In genomic region chr1:66351474-66351873, GRCh38 we compare ENCODE assay signal across 9 cellular contexts.
DNase-seq lines count a peak whose midpoint lies in the region; ATAC-seq, FAIRE-seq and TF ChIP-seq lines count a peak whose summit lies in the region.
"Had no signal": no experiment of that assay in that cellular context is flagged by ENCODE, and none has a peak within 500 bp of the region (broad histone marks: within the 10 kb centered on the region; RNA-seq: fewer than 3 reads in every experiment).

No MANE protein-coding gene starts in this region.

- CTCF ChIA-PET in HepG2 (lab: Yijun Ruan, JAX; ENCODE audit: low intra/inter-chr PET ratio, low total read pairs) = no interaction called here

- no peaks in the 10 kb centered on the region for H4K20me1 ChIP-seq in HepG2 (ENCODE audit: insufficient read depth, low read length)

- H2AFZ ChIP-seq in HepG2 (ENCODE audit: low read length) = no peak overlapping the region

- H3K9ac ChIP-seq in HepG2 (ENCODE audit: insufficient read depth, low read depth, low read length) (no peak overlapping the region), HUES6 (ENCODE audit: low read length) (no peak overlapping the region)

- in situ Hi-C loops in HepG2 (cut with HindIII; ENCODE audit: extremely low pct_ligation_motif_present, low pct_unique_long_range_greater_than_20kb) = no loop called here

- TF ChIP-seq EP300 in HepG2 (IDR thresholded peaks at IDR 0.05; ENCODE audit: low read depth in 2 of 2, low read length in 2 of 2) = no peak
- TF ChIP-seq EP300 in HepG2 (CRISPR knock-in tag; IDR thresholded peaks at IDR 0.05; ENCODE audit: borderline replicate concordance) = no peak
- no peak for TF ChIP-seq EP300 in esophagus muscularis mucosa (IDR thresholded peaks at IDR 0.05)

- H3K4me3 ChIP-seq in right lobe of liver (no peak overlapping the region), HepG2 (replicated peaks in 1 of 3; ENCODE audit: insufficient read depth in 1 of 3, low read depth in 2 of 3, low read length in 3 of 3) (no peak overlapping the region), HUES6 (ENCODE audit: low read depth, low read length) (no peak overlapping the region), esophagus muscularis mucosa (no peak overlapping the region), upper lobe of right lung (no peak overlapping the region)

- FAIRE-seq in HepG2 (lab: Jason Lieb, UNC) = no peak

- no peak for TF ChIP-seq CTCF in right lobe of liver (IDR thresholded peaks at IDR 0.05)
- no peak for TF ChIP-seq CTCF in HepG2 (CRISPR knock-in tag; IDR thresholded peaks at IDR 0.05)
- no peak for TF ChIP-seq CTCF in esophagus muscularis mucosa (IDR thresholded peaks at IDR 0.05)
- no peak for TF ChIP-seq CTCF in upper lobe of right lung (IDR thresholded peaks at IDR 0.05)

- H3K27ac ChIP-seq in right lobe of liver (peak overlapping the region in 2 of 3 donors; percentile 2 to 13), HepG2 (ENCODE audit: extremely low read length, insufficient read depth, low read length) (no peak overlapping the region), HUES6 (ENCODE audit: low read depth, low read length) (peak overlapping the region; percentile 67; the same call in 1 of the 2 replicates), esophagus muscularis mucosa (replicated peaks in 1 of 4) (peak overlapping the region in 3 of 4 donors; percentile 5 to 32 (median 6)), upper lobe of right lung (peak overlapping the region; percentile 24)

- TF ChIP-seq POLR2A in right lobe of liver (IDR thresholded peaks at IDR 0.05) = no peak
- no peak for TF ChIP-seq POLR2A in HepG2 (IDR thresholded peaks at IDR 0.05; ENCODE audit: insufficient read depth in 1 of 2, low read depth in 2 of 2, low read length in 2 of 2)
- no peak for TF ChIP-seq POLR2A in esophagus muscularis mucosa (IDR thresholded peaks at IDR 0.05; ENCODE audit: low read depth)

- H3K79me2 ChIP-seq in HepG2 (ENCODE audit: insufficient read depth, low read length) = no peaks in the 10 kb centered on the region

- TF ChIP-seq RAD21 in HepG2 (CRISPR knock-in tag; IDR thresholded peaks at IDR 0.05) = no peak

- no peaks in the 10 kb centered on the region for H3K9me3 ChIP-seq in right lobe of liver
- no peaks in the 10 kb centered on the region for H3K9me3 ChIP-seq in HepG2 (ENCODE audit: low read length)
- no peaks in the 10 kb centered on the region for H3K9me3 ChIP-seq in HUES6 (ENCODE audit: control insufficient read depth, insufficient read depth, low read depth, low read length)
- H3K9me3 ChIP-seq in esophagus muscularis mucosa = no peaks in the 10 kb centered on the region
- H3K9me3 ChIP-seq in upper lobe of right lung = no peaks in the 10 kb centered on the region

- DNase-seq in right lobe of liver (no peak), HepG2 (ENCODE audit: low spot score) (no peak), esophagus muscularis mucosa (ENCODE audit: extremely low spot score) (no peak), upper lobe of right lung (no peak), NCI-H82 treated with DMSO at 0.1 percent for 48 hours (lab: John Stamatoyannopoulos, UW; ENCODE audit: unreplicated experiment) (no peak), globus pallidus (ENCODE audit: low spot score) (no peak), anterior cingulate cortex (lab: John Stamatoyannopoulos, UW) (no peak)
- DNase-seq: NCI-H1694 treated with DMSO at 0.1 percent for 48 hours had no signal

- H3K36me3 ChIP-seq in right lobe of liver (no peaks in the 10 kb centered on the region), HepG2 (replicated peaks in 1 of 2; ENCODE audit: control insufficient read depth in 1 of 2, insufficient read depth in 2 of 2, low read length in 2 of 2) (no peaks in the 10 kb centered on the region), HUES6 (ENCODE audit: control insufficient read depth, insufficient read depth, low read length) (no peaks in the 10 kb centered on the region), esophagus muscularis mucosa (no peaks in the 10 kb centered on the region), upper lobe of right lung (peaks cover 4% of the 10 kb centered on the region)

- no TSS peak for BruUV-seq in HepG2 (replicated peaks; lab: Mats Ljungman, UMichigan)

- POLR2A ChIA-PET in HepG2 (lab: Yijun Ruan, JAX) = no interaction called here

- H3K4me1 ChIP-seq in right lobe of liver (peaks cover 0 to 19% (median 0%) of the 10 kb centered on the region in 4 donors), HepG2 (ENCODE audit: insufficient read depth, low read length) (no peaks in the 10 kb centered on the region), HUES6 (ENCODE audit: control insufficient read depth, insufficient read depth, low read length) (peaks cover 72% of the 10 kb centered on the region), esophagus muscularis mucosa (peaks cover 52 to 61% (median 57%) of the 10 kb centered on the region in 4 donors), upper lobe of right lung (peaks cover 53% of the 10 kb centered on the region)

- intact Hi-C loops in right lobe of liver (cut with DNase I) (no loop called here), HepG2 (cut with micrococcal nuclease; ENCODE audit: unreplicated experiment) (no loop called here), esophagus muscularis mucosa (cut with DNase I) (no loop called here), upper lobe of right lung (cut with DNase I) (no loop called here)

- no peak for ATAC-seq in right lobe of liver
- no peak for ATAC-seq in HepG2
- no peak for ATAC-seq in upper lobe of right lung

- H3K4me2 ChIP-seq in HepG2 (ENCODE audit: low read depth, low read length) = no peak overlapping the region

- H3K27me3 ChIP-seq in right lobe of liver (no peaks in the 10 kb centered on the region), HepG2 (ENCODE audit: control insufficient read depth in 1 of 2, insufficient read depth in 2 of 2, low read length in 2 of 2) (no peaks in the 10 kb centered on the region), HUES6 (ENCODE audit: control insufficient read depth, insufficient read depth, low read length) (no peaks in the 10 kb centered on the region), esophagus muscularis mucosa (no peaks in the 10 kb centered on the region), upper lobe of right lung (no peaks in the 10 kb centered on the region)

TF ChIP-seq in HepG2, 621 proteins besides CTCF, POLR2A, EP300 and RAD21 (continues in another document):
- TF ChIP-seq GMEB1 (CRISPR knock-in tag; IDR thresholded peaks at IDR 0.05; ENCODE audit: borderline replicate concordance) (no peak), ARID3A (IDR thresholded peaks at IDR 0.05; ENCODE audit: low read depth, low read length) (no peak), SPEN (CRISPR knock-in tag; IDR thresholded peaks at IDR 0.05; ENCODE audit: low read depth) (no peak), DMAP1 (CRISPR knock-in tag; IDR thresholded peaks at IDR 0.05) (no peak), TBX3 (IDR thresholded peaks at IDR 0.05; ENCODE audit: borderline replicate concordance) (no peak), ZNF3 (CRISPR knock-in tag; IDR thresholded peaks at IDR 0.05) (no peak), ZNF333 (CRISPR knock-in tag; IDR thresholded peaks at IDR 0.05; ENCODE audit: borderline replicate concordance) (no peak), ZUFSP (CRISPR knock-in tag; IDR thresholded peaks at IDR 0.05; ENCODE audit: borderline replicate concordance) (no peak), FLYWCH1 (CRISPR knock-in tag; IDR thresholded peaks at IDR 0.05) (no peak), ZSCAN12 (CRISPR knock-in tag; IDR thresholded peaks at IDR 0.05) (no peak), ZNF792 (CRISPR knock-in tag; IDR thresholded peaks at IDR 0.05) (no peak)
